8 cellular contexts compared by ENCODE assay signal in genomic region chr5:137753986-137754235, GRCh38. TPM values are rescaled to one million over a fixed set of nuclear protein-coding genes. Genes with fewer than 3 reads are reported as not detected.
DNase-seq lines count a peak whose midpoint lies in the region; ATAC-seq and TF ChIP-seq lines count a peak whose summit lies in the region.

No MANE protein-coding gene starts in this region.

- TF ChIP-seq CTCF in SU-DHL-6 (IDR thresholded peaks at IDR 0.05; ENCODE audit: insufficient read depth, low read length, poor library complexity, severe bottlenecking) = no peak
- TF ChIP-seq CTCF in gastroesophageal sphincter (IDR thresholded peaks at IDR 0.05) = no peak

- H3K9ac ChIP-seq in SU-DHL-6 (ENCODE audit: low read length) = peak overlapping the region; percentile 97

- TF ChIP-seq EP300 in gastroesophageal sphincter (IDR thresholded peaks at IDR 0.05) = no peak

- ATAC-seq in GM18909 (IDR thresholded peaks at IDR 0.05; ENCODE audit: poor library complexity, unreplicated experiment) (peak; percentile 2), HG02763 (IDR thresholded peaks at IDR 0.05; ENCODE audit: unreplicated experiment) (peak; percentile 14), gastroesophageal sphincter (peak; percentile 41)

- DNase-seq in skeletal muscle cell (ENCODE audit: low read depth) (no peak), germinal center (ENCODE audit: low spot score) (no peak), SKM-1 treated with dmso at 0.1 percent for 144 hours (lab: John Stamatoyannopoulos, UW; ENCODE audit: unreplicated experiment) (no peak), DMS 273 treated with DMSO at 0.1 percent for 48 hours (lab: John Stamatoyannopoulos, UW) (no peak)

- H3K27me3 ChIP-seq in SU-DHL-6 (ENCODE audit: low read length) = no peaks in the 10 kb centered on the region
- no peaks in the 10 kb centered on the region for H3K27me3 ChIP-seq in gastroesophageal sphincter

- WGBS in gastroesophageal sphincter (ENCODE audit: low coverage in 1 of 2), 2 donors = no CpG with 5 or more reads among the region's 21 CpGs

- TF ChIP-seq POLR2A in gastroesophageal sphincter (IDR thresholded peaks at IDR 0.05) = no peak

- H3K79me2 ChIP-seq in SU-DHL-6 (ENCODE audit: insufficient read depth, low read length) = peaks cover 38% of the 10 kb centered on the region

- peaks cover 17% of the 10 kb centered on the region for H3F3A ChIP-seq in SU-DHL-6 (ENCODE audit: insufficient read depth)

- H3K9me3 ChIP-seq in SU-DHL-6 (ENCODE audit: insufficient read depth, low read length) (no peaks in the 10 kb centered on the region), gastroesophageal sphincter (no peaks in the 10 kb centered on the region)

- peaks cover 3 to 43% (median 6%) of the 10 kb centered on the region in 3 donors for H3K4me1 ChIP-seq in gastroesophageal sphincter

- H3K27ac ChIP-seq in SU-DHL-6 (ENCODE audit: low read depth, low read length) (peak overlapping the region; percentile 84), gastroesophageal sphincter (peak overlapping the region; percentile 83 to 100 (median 96))

- H3K9me2 ChIP-seq in SU-DHL-6 (replicated peaks; ENCODE audit: insufficient read depth, low read length) = no peaks in the 10 kb centered on the region

- peak overlapping the region; percentile 18 for H2AFZ ChIP-seq in SU-DHL-6 (ENCODE audit: low read depth, low read length, severe bottlenecking)

- H4K20me1 ChIP-seq in SU-DHL-6 (ENCODE audit: low read depth, low read length) = peaks cover 39% of the 10 kb centered on the region

- H3K36me3 ChIP-seq in SU-DHL-6 (ENCODE audit: low read length) (peaks cover 26% of the 10 kb centered on the region), gastroesophageal sphincter (no peaks in the 10 kb centered on the region)

- H3K4me2 ChIP-seq in SU-DHL-6 (ENCODE audit: low read depth, low read length, poor library complexity, severe bottlenecking) = peak overlapping the region; percentile 96

- H3K4me3 ChIP-seq in SU-DHL-6 (ENCODE audit: insufficient read depth, low read length, poor library complexity, severe bottlenecking) = peak overlapping the region; percentile 88
- peak overlapping the region; percentile 58 to 64 for H3K4me3 ChIP-seq in gastroesophageal sphincter
- H3K4me3 ChIP-seq in skeletal muscle cell (ENCODE audit: low read depth, low read length) = peak overlapping the region; percentile 95

RNA-seq across cellular contexts. Expression of gene HNRNPA0, which starts 0.3 kb away (rescaled TPM):
- 10 to 100 TPM in 3 of 4 donors, 1 to 10 TPM in 1; 9.9 to 17.2 (median 13.8) TPM for total RNA-seq in gastroesophageal sphincter

RNA-seq across cellular contexts. Expression of gene KLHL3, which starts 18.0 kb away (rescaled TPM):
- 1 to 10 TPM; 2.3 to 6.9 (median 5.4) TPM for total RNA-seq in gastroesophageal sphincter
